ENCODE assay signal across 21 cellular contexts in the genomic region with DNA sequence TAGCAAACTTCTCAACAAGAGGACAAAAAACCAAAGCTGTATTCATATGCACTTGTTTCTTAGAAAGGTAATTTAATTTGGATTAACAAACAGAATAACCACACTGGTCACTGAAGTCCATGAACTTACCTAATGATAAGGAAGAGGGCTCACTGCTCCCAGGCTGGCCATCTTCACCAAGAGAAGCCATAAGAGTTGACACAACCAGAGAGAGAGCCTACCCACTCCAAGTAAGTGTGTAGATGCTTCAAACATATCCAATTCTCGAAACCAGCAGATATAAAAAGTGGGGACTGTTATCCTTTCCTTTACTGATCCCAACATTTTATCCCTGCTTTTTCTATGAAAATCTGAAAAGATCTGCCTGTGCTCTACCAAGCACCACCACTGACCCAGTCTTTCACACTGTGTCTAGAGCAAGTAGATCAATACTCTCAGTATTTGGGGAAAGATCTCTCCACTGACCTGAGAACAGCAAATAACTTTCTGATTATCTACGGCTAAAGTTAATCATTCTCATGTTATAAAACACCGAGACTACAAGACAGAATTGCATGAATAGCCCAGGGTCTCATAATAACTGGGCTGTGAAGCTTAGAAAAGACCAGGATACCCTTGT.
"Had no signal": no experiment of that assay in that cellular context is flagged by ENCODE, and none has a peak within 500 bp of the region (broad histone marks: within the 10 kb centered on the region; RNA-seq: fewer than 3 reads in every experiment).

No MANE protein-coding gene starts in this region.

- H3K4me3 ChIP-seq: MG63, SJSA1, SK-N-MC had no signal

- H3K4me1 ChIP-seq: SJSA1 had no signal

- H3K27ac ChIP-seq: SJSA1, SK-N-MC had no signal

- DNase-seq: IMR-90, Karpas-422, KG1, MG63, NCI-H1092 treated with DMSO at 0.1 percent for 48 hours, NCI-H1436, NCI-H1694, NCI-H187 treated with DMSO at 0.1 percent for 48 hours, NCI-H2029 treated with DMSO at 0.1 percent for 48 hours, NCI-H2171 treated with DMSO at 0.1 percent for 48 hours, NCI-H345, NCI-H510A, NCI-H524 treated with DMSO at 0.1 percent for 48 hours, NCI-H69, NCI-H774, Right ventricle myocardium superior, RPMI8226, SIG-M5 had no signal

- FAIRE-seq: RCC 7860 had no signal

- H3K27me3 ChIP-seq: MG63, SJSA1 had no signal

- H3K9me3 ChIP-seq: MG63, SJSA1 had no signal
